ENCODE assay signal across 13 cellular contexts in the genomic region with DNA sequence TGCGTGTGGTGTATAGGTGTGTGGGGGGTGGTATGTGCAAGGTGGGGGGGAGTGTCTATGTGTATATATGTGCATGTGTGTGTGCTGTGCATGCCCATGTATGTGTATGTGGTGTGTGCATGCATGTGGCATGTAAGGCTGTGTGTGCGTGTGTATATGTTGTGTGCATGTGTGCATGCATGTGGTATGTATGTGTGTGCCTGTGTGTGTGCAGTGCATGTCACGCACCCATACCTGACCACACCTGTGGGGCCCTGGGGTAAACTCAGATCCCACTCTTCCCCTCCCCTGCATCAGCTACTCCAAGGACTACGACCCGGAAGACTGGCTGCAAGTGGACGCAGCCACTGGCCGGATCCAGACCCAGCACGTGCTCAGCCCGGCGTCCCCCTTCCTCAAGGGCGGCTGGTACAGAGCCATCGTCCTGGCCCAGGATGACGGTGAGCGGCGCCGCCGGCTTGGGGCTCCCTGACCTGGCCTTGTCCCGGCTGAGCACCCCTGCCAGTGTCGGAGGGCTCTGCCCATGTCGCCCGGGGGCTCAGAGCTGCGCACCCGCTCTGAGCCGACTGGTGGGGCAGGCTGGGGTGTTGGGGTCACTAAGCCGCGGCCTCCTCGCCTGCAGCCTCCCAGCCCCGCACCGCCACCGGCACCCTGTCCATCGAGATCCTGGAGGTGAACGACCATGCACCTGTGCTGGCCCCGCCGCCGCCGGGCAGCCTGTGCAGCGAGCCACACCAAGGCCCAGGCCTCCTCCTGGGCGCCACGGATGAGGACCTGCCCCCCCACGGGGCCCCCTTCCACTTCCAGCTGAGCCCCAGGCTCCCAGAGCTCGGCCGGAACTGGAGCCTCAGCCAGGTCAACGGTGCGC. TPM values are rescaled to one million over a fixed set of nuclear protein-coding genes. Genes with fewer than 3 reads are reported as not detected.
DNase-seq lines count a peak whose midpoint lies in the region; ATAC-seq, FAIRE-seq and TF ChIP-seq lines count a peak whose summit lies in the region.
"Had no signal": no experiment of that assay in that cellular context is flagged by ENCODE, and none has a peak within 500 bp of the region (broad histone marks: within the 10 kb centered on the region; RNA-seq: fewer than 3 reads in every experiment).

No MANE protein-coding gene starts in this region.

- no peaks in the 10 kb centered on the region for H3K9me3 Mint-ChIP-seq in CD4-positive, alpha-beta T cell
- H3K9me3 Mint-ChIP-seq in brain = peaks cover 0 to 4% (median 0%) of the 10 kb centered on the region in 5 experiments
- H3K9me3 Mint-ChIP-seq: dendritic cell treated with granulocyte-macrophage colony-stimulating factor and Interleukin-4, amounts not matched to agents 40 ng/mL and 50 ng/mL, for 4 days; stimulated activated naive B cell treated with anti-CD40 and anti-IgM and Interleukin-4, amounts not matched to agents 10 μg/mL and 1 μg/mL and 100 μg/mL, for 72 hours had no signal

- ATAC-seq in A549 (no peak), mucosa of descending colon (no peak), HG03135 (IDR thresholded peaks at IDR 0.05; ENCODE audit: unreplicated experiment) (no peak)
- ATAC-seq in CD4-positive, alpha-beta T cell (ENCODE audit: poor library complexity) = no peak

- H3K9me3 ChIP-seq in A549 (no peaks in the 10 kb centered on the region), mucosa of descending colon (no peaks in the 10 kb centered on the region)
- H3K9me3 ChIP-seq in CD4-positive, alpha-beta T cell (ENCODE audit: control insufficient read depth, low read length) = no peaks in the 10 kb centered on the region

- intact Hi-C loops in CD4-positive, alpha-beta T cell (cut with DNase I, micrococcal nuclease) = loop anchor here in 1 of 2 experiments (5.0 kb wide), 1 partner anchor 739 kb away; a partner anchor contains a TSS
- intact Hi-C loops in mucosa of descending colon (cut with DNase I, micrococcal nuclease) = no loop called here
- intact Hi-C loops in head of caudate nucleus (cut with DNase I) = no loop called here

- H3K4me1 ChIP-seq in A549 (peaks cover 7% of the 10 kb centered on the region; the same call in 1 of the 3 replicates), mucosa of descending colon (ENCODE audit: low read depth) (no peaks in the 10 kb centered on the region)

- peak overlapping the region; percentile 99 for H3K4me2 ChIP-seq in A549

- no peak for TF ChIP-seq RAD21 in A549 (conservative IDR thresholded peaks at IDR 0.05 in 1 of 2, IDR thresholded peaks at IDR 0.05 in 1 of 2)

- TF ChIP-seq POLR2A in A549 (IDR thresholded peaks at IDR 0.05; ENCODE audit: low read length) = no peak

- CTCF ChIA-PET in A549 (lab: Yijun Ruan, JAX) = interaction anchor here (0.7 kb wide), 1 partner anchor 12 kb away, joined by 3 read pairs; no protein-coding TSS in a partner anchor
- CTCF ChIA-PET in CD4-positive, alpha-beta T cell (lab: Charles Lee) = no interaction called here

- TF ChIP-seq CTCF in A549 (IDR thresholded peaks at IDR 0.05) = no peak
- TF ChIP-seq CTCF in CD4-positive, alpha-beta T cell (IDR thresholded peaks at IDR 0.05) = no peak
- no peak for TF ChIP-seq CTCF in brain (conservative IDR thresholded peaks at IDR 0.05)
- TF ChIP-seq CTCF in mucosa of descending colon (IDR thresholded peaks at IDR 0.05) = no peak

- no peak overlapping the region for H3K27ac Mint-ChIP-seq in CD4-positive, alpha-beta T cell
- H3K27ac Mint-ChIP-seq in brain = peak overlapping the region in 1 of 5 experiments; percentile 67
- H3K27ac Mint-ChIP-seq: dendritic cell treated with granulocyte-macrophage colony-stimulating factor and Interleukin-4, amounts not matched to agents 40 ng/mL and 50 ng/mL, for 4 days; stimulated activated naive B cell treated with anti-CD40 and anti-IgM and Interleukin-4, amounts not matched to agents 10 μg/mL and 1 μg/mL and 100 μg/mL, for 72 hours had no signal

- peak overlapping the region; percentile 13 for H3K4me3 Mint-ChIP-seq in CD4-positive, alpha-beta T cell
- peak overlapping the region; percentile 27 to 64 (median 56) for H3K4me3 Mint-ChIP-seq in brain

- H3K27ac ChIP-seq in A549 = peak overlapping the region in 1 of 2 experiments; percentile 71; a peak in 2 of 6 replicates
- no peak overlapping the region for H3K27ac ChIP-seq in CD4-positive, alpha-beta T cell (ENCODE audit: low read depth, low read length)

- no peak for TF ChIP-seq EP300 in A549 (IDR thresholded peaks at IDR 0.05)

- no peak overlapping the region; the same call in 2 of the 3 replicates for H3K4me3 ChIP-seq in A549
- no peak overlapping the region for H3K4me3 ChIP-seq in mucosa of descending colon

- peaks cover 4% of the 10 kb centered on the region for H3K4me1 Mint-ChIP-seq in CD4-positive, alpha-beta T cell (ENCODE audit: low read depth)
- peaks cover 6% of the 10 kb centered on the region for H3K4me1 Mint-ChIP-seq in brain

- no peaks in the 10 kb centered on the region for H3K27me3 Mint-ChIP-seq in CD4-positive, alpha-beta T cell
- H3K27me3 Mint-ChIP-seq in brain = peaks cover 12% of the 10 kb centered on the region

- POLR2A ChIA-PET in A549 (lab: Yijun Ruan, JAX) = no interaction called here
- POLR2A ChIA-PET in CD4-positive, alpha-beta T cell (lab: Charles Lee) = no interaction called here

- 89% methylated on average over 10 of the region's 44 CpGs for WGBS in A549 (ENCODE audit: missing lambda C conversion rate)

- FAIRE-seq in A549 (lab: Jason Lieb, UNC) = no peak

- no peaks in the 10 kb centered on the region for H3K27me3 ChIP-seq in CD4-positive, alpha-beta T cell (ENCODE audit: control insufficient read depth, insufficient read depth, low read length)

- no peaks in the 10 kb centered on the region for H3K36me3 ChIP-seq in mucosa of descending colon (ENCODE audit: low read depth)

- DNase-seq in A549 (ENCODE audit: low read depth in 1 of 2, low spot score in 1 of 2) (no peak), mucosa of descending colon (peak in 2 of 3 donors; percentile 38 to 53), dermis blood vessel endothelial cell (no peak), head of caudate nucleus (no peak)
- DNase-seq in CD4-positive, alpha-beta T cell = peak in 1 of 10 experiments; percentile 12
- no peak for DNase-seq in activated CD4-positive, alpha-beta T cell treated with anti-CD3 and anti-CD28 coated beads, Interleukin-2, amount 50 U/mL, for 48 hours
- DNase-seq: activated gamma-delta T cell treated with Interleukin-2 at 50 U/mL for 16 hours; stimulated activated CD4-positive, alpha-beta T cell treated with anti-CD3 and anti-CD28 coated beads, Interleukin-2, amount 100 ng/mL, for 48 hours; stimulated activated naive B cell treated with anti-CD40 and anti-IgM and Interleukin-4, amounts not matched to agents 10 μg/mL and 1 μg/mL and 100 μg/mL, for 72 hours had no signal

- H3K36me3 Mint-ChIP-seq in CD4-positive, alpha-beta T cell (ENCODE audit: low read depth) = no peaks in the 10 kb centered on the region
- no peaks in the 10 kb centered on the region for H3K36me3 Mint-ChIP-seq in brain

TF ChIP-seq in A549, 52 proteins besides CTCF, POLR2A, EP300 and RAD21 (continues in another document):
- TF ChIP-seq NFE2L2 (conservative IDR thresholded peaks at IDR 0.05; ENCODE audit: low read length) (no peak), NPAS2 (CRISPR knock-in tag; IDR thresholded peaks at IDR 0.05; ENCODE audit: borderline replicate concordance) (no peak), HOXA7 (CRISPR knock-in tag; IDR thresholded peaks at IDR 0.05) (no peak), BHLHE40 (IDR thresholded peaks at IDR 0.05; ENCODE audit: low read depth, low read length) (no peak)
- TF ChIP-seq, protein P1, sequence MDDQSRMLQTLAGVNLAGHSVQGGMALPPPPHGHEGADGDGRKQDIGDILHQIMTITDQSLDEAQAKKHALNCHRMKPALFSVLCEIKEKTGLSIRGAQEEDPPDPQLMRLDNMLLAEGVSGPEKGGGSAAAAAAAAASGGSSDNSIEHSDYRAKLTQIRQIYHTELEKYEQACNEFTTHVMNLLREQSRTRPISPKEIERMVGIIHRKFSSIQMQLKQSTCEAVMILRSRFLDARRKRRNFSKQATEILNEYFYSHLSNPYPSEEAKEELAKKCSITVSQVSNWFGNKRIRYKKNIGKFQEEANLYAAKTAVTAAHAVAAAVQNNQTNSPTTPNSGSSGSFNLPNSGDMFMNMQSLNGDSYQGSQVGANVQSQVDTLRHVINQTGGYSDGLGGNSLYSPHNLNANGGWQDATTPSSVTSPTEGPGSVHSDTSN (IDR thresholded peaks at IDR 0.05) = no peak

RNA-seq across cellular contexts. Expression of a gene that starts 9.1 kb away (rescaled TPM):
- 0.36 and 0.42 TPM in 2 replicates for polyA plus RNA-seq in A549 (2011; rRNA removed)
- 0.67 and 1.2 TPM in 2 replicates for polyA plus RNA-seq in A549 (2012; cell fraction: cytosol; rRNA removed)
- polyA plus RNA-seq in A549 (2012; cell fraction: nucleus; rRNA removed) = 15.1 and 16.4 TPM in 2 replicates
- polyA plus RNA-seq in A549 (2017; fragmentation: RNase III; extraction: RNeasy Plus Mini Kit Qiagen cat#74134 plus additional on column Dnase treatment) = 0.77 to 1.1 TPM (median 0.98 TPM) in 3 replicates
- polyA minus RNA-seq in A549 (2011; rRNA and poly(A)+ RNA removed) = 0.15 TPM in 1 of 2 replicates, not detected in the other
- 1 to 10 TPM; 2.1 to 2.9 TPM for total RNA-seq in CD4-positive, alpha-beta T cell
- polyA plus RNA-seq in brain (ENCODE audit: insufficient read depth, low read depth, low replicate concordance) = not detected
- total RNA-seq in mucosa of descending colon = 1 to 10 TPM in 2 of 3 donors, under 1 TPM in 1; 0.35 to 1.8 (median 1.1) TPM
- total RNA-seq in dermis blood vessel endothelial cell = 0.23 TPM in 1 of 2 replicates, not detected in the other
- total RNA-seq: H4 had no signal

RNA-seq across cellular contexts. Expression of a gene that starts 19.7 kb away (rescaled TPM):
- polyA plus RNA-seq in A549 (2011; rRNA removed) = 0.05 TPM in 1 of 2 replicates, not detected in the other
- 0.03 TPM in 2 replicates for polyA plus RNA-seq in A549 (2012; cell fraction: cytosol; rRNA removed)
- polyA plus RNA-seq in A549 (2012; cell fraction: nucleus; rRNA removed) = 0.11 and 0.12 TPM in 2 replicates
- polyA plus RNA-seq in A549 (2017; fragmentation: RNase III; extraction: RNeasy Plus Mini Kit Qiagen cat#74134 plus additional on column Dnase treatment) = 0.03 to 0.09 TPM (median 0.08 TPM) in 3 replicates
- polyA minus RNA-seq in A549 (2011; rRNA and poly(A)+ RNA removed) = not detected in 2 replicates
- total RNA-seq in CD4-positive, alpha-beta T cell = not detected
- polyA plus RNA-seq in brain (ENCODE audit: insufficient read depth, low read depth, low replicate concordance) = not detected
- total RNA-seq in mucosa of descending colon = not detected
- total RNA-seq in dermis blood vessel endothelial cell = 0.05 TPM in 1 of 2 replicates, not detected in the other

RNA-seq across cellular contexts. Expression of a gene that starts 26.2 kb away (rescaled TPM):
- polyA plus RNA-seq in A549 (2011; rRNA removed) (9.5 and 10.5 TPM in 2 replicates), A549 (2017; fragmentation: RNase III; extraction: RNeasy Plus Mini Kit Qiagen cat#74134 plus additional on column Dnase treatment) (5.8 to 7.0 TPM (median 7.0 TPM) in 3 replicates), brain (ENCODE audit: insufficient read depth, low read depth, low replicate concordance) (7.9 TPM)
- 3.9 and 4.5 TPM in 2 replicates for polyA plus RNA-seq in A549 (2012; cell fraction: cytosol; rRNA removed)
- 2.6 and 3.2 TPM in 2 replicates for polyA plus RNA-seq in A549 (2012; cell fraction: nucleus; rRNA removed)
- polyA minus RNA-seq in A549 (2011; rRNA and poly(A)+ RNA removed) = 11.7 and 12.7 TPM in 2 replicates
- total RNA-seq in CD4-positive, alpha-beta T cell = 1 to 10 TPM; 4.0 to 6.7 TPM
- total RNA-seq in mucosa of descending colon (1 to 10 TPM; 4.7 to 8.8 (median 7.2) TPM), dermis blood vessel endothelial cell (21.5 and 59.9 TPM in 2 replicates)

Comparison
In these comparisons a context has a peak if more than half of its experiments do, and no peak if none do; other contexts are left out.
1. DNase-seq: peak in mucosa of descending colon (2 of 3); none in A549 (0 of 2), dermis blood vessel endothelial cell (single experiment), head of caudate nucleus (0 of 42) and activated CD4-positive, alpha-beta T cell treated with anti-CD3 and anti-CD28 coated beads, Interleukin-2, amount 50 U/mL, for 48 hours (0 of 2).